8 cellular contexts compared by ENCODE assay signal in the genomic region with DNA sequence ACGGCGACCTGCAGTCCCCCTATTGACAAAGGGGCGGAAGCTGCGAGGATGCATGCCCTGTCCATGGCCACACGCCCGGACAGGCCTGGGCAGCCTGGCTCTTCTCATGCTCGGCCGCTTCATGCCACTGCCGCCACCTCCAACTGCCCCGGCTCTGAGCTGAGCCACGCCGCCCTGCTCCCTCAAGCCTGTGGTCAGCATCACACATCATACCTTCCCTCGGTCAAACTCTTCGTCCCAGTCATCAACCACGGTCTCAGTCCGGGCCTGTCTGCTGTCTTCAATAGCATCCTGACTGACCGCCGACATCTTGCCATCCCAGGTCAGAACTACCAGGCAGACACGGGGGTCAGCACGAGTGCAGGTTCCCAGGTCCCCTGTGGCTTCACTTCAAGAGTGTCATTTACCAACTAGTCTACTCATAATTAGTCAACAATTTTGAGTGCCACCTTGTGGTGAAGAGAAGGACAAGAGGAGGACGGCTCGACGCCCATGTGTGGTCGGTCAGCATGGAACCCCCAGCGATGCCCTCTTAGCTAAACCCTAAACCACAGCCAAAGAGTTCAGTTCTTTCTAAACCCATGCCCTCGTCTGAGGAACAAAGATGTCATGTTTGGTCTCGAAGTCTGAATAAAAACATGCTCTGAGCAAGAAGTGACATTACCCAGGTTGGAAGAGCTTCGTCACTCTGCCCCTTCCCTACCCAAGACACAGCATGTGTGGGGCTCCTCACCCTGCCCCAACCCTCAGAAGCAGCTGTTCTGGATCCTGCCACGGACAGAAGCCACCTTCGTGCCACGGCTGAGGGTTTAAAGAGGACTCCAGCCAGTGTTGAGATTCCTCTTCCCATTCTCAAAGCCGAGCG.
DNase-seq lines count a peak whose midpoint lies in the region; ATAC-seq and TF ChIP-seq lines count a peak whose summit lies in the region.

No MANE protein-coding gene starts in this region.

- H3K4me3 Mint-ChIP-seq in dendritic cell treated with granulocyte-macrophage colony-stimulating factor and Interleukin-4, amounts not matched to agents 40 ng/mL and 50 ng/mL, for 4 days, result no peak overlapping the region
- no peak overlapping the region for H3K4me3 Mint-ChIP-seq in nephron

- H3K27ac Mint-ChIP-seq in dendritic cell treated with granulocyte-macrophage colony-stimulating factor and Interleukin-4, amounts not matched to agents 40 ng/mL and 50 ng/mL, for 4 days, result peak overlapping the region; percentile 9
- peak overlapping the region in 1 of 3 experiments; percentile 13 for H3K27ac Mint-ChIP-seq in nephron

- H3K9me3 Mint-ChIP-seq in dendritic cell treated with granulocyte-macrophage colony-stimulating factor and Interleukin-4, amounts not matched to agents 40 ng/mL and 50 ng/mL, for 4 days, result no peaks in the 10 kb centered on the region
- no peaks in the 10 kb centered on the region for H3K9me3 Mint-ChIP-seq in nephron

- DNase-seq in activated CD4-positive, CD25-positive, alpha-beta regulatory T cell treated with anti-CD3 and anti-CD28 coated beads, Interleukin-2, amount 50 U/mL, for 72 hours, result no peak
- DNase-seq in OCI-M1 (lab: John Stamatoyannopoulos, UW), result peak; percentile 22

- ATAC-seq in activated CD4-positive, CD25-positive, alpha-beta regulatory T cell treated with anti-CD3 and anti-CD28 coated beads, Interleukin-2, amount 50 U/mL, for 24 hours, result peak; percentile 44 to 64
- ATAC-seq in GM18858 (IDR thresholded peaks at IDR 0.05; ENCODE audit: unreplicated experiment) (no peak), GM19351 (IDR thresholded peaks at IDR 0.05; ENCODE audit: unreplicated experiment) (no peak), GM19397 (IDR thresholded peaks at IDR 0.05; ENCODE audit: unreplicated experiment) (no peak)

- H3K27me3 Mint-ChIP-seq in dendritic cell treated with granulocyte-macrophage colony-stimulating factor and Interleukin-4, amounts not matched to agents 40 ng/mL and 50 ng/mL, for 4 days, result no peaks in the 10 kb centered on the region
- no peaks in the 10 kb centered on the region for H3K27me3 Mint-ChIP-seq in nephron (ENCODE audit: low read depth)

- intact Hi-C loops in dendritic cell treated with granulocyte-macrophage colony-stimulating factor and Interleukin-4, amounts not matched to agents 40 ng/mL and 50 ng/mL, for 4 days (cut with micrococcal nuclease), result loop anchor here (1.0 kb wide), 1 partner anchor 302 kb away; no protein-coding TSS in a partner anchor

- peaks cover 99% of the 10 kb centered on the region for H3K36me3 Mint-ChIP-seq in dendritic cell treated with granulocyte-macrophage colony-stimulating factor and Interleukin-4, amounts not matched to agents 40 ng/mL and 50 ng/mL, for 4 days (ENCODE audit: low read depth)
- peaks cover 65% of the 10 kb centered on the region for H3K36me3 Mint-ChIP-seq in nephron (ENCODE audit: low read depth)

- peaks cover 25% of the 10 kb centered on the region for H3K4me1 Mint-ChIP-seq in dendritic cell treated with granulocyte-macrophage colony-stimulating factor and Interleukin-4, amounts not matched to agents 40 ng/mL and 50 ng/mL, for 4 days (ENCODE audit: low read depth)
- H3K4me1 Mint-ChIP-seq in nephron, result peaks cover 13% of the 10 kb centered on the region

- peak; percentile 18 to 43 (median 38) for TF ChIP-seq CTCF in nephron (IDR thresholded peaks at IDR 0.05; ENCODE audit: unreplicated experiment in 3 of 3)

Comparison
In these comparisons a context has a peak if more than half of its experiments do, and no peak if none do; other contexts are left out.
1. ATAC-seq: peak in activated CD4-positive, CD25-positive, alpha-beta regulatory T cell treated with anti-CD3 and anti-CD28 coated beads, Interleukin-2, amount 50 U/mL, for 24 hours (2 of 2); none in GM18858 (single experiment), GM19351 (single experiment) and GM19397 (single experiment).